Comparison of ENCODE assay signal across 1 cellular context in genomic region chr6:15431762-15432495, GRCh38.
TF ChIP-seq lines count a peak whose summit lies in the region.

No MANE protein-coding gene starts in this region.

TF ChIP-seq in HepG2, 621 proteins besides CTCF, POLR2A, EP300 and RAD21 (continued from another document and continues in another):
- TF ChIP-seq ZBTB4 (CRISPR knock-in tag; IDR thresholded peaks at IDR 0.05; ENCODE audit: borderline replicate concordance) = no peak
- peak; percentile 16; the same call in 1 of the 2 replicates for TF ChIP-seq PATZ1 (CRISPR knock-in tag; IDR thresholded peaks at IDR 0.05)
- TF ChIP-seq SIN3B (IDR thresholded peaks at IDR 0.05; ENCODE audit: low read length) = no peak
- TF ChIP-seq ZNF652 (CRISPR knock-in tag; IDR thresholded peaks at IDR 0.05; ENCODE audit: borderline replicate concordance, low read depth) = no peak
- no peak for TF ChIP-seq RNF219 (CRISPR knock-in tag; IDR thresholded peaks at IDR 0.05)
- no peak for TF ChIP-seq JARID2 (CRISPR knock-in tag; IDR thresholded peaks at IDR 0.05; ENCODE audit: insufficient replicate concordance)
- no peak for TF ChIP-seq ZXDC (CRISPR knock-in tag; IDR thresholded peaks at IDR 0.05)
- no peak for TF ChIP-seq XBP1 (CRISPR knock-in tag; IDR thresholded peaks at IDR 0.05)
- no peak for TF ChIP-seq ZBTB44 (CRISPR knock-in tag; IDR thresholded peaks at IDR 0.05)
- TF ChIP-seq FOXP1 (IDR thresholded peaks at IDR 0.05) = peak; percentile 41; the same call in 1 of the 2 replicates
- peak; percentile 31; the same call in 1 of the 2 replicates for TF ChIP-seq FOXP1 (CRISPR knock-in tag; IDR thresholded peaks at IDR 0.05)
- no peak for TF ChIP-seq ZNF30 (CRISPR knock-in tag; IDR thresholded peaks at IDR 0.05)
- TF ChIP-seq ZNF792 (CRISPR knock-in tag; IDR thresholded peaks at IDR 0.05) = 0 out of 2 replicates have a peak, but pooled peaks have one; percentile 66
- no peak for TF ChIP-seq RORA (CRISPR knock-in tag; IDR thresholded peaks at IDR 0.05)
- no peak for TF ChIP-seq ZGPAT (CRISPR knock-in tag; IDR thresholded peaks at IDR 0.05)
- TF ChIP-seq PRDM15 (CRISPR knock-in tag; IDR thresholded peaks at IDR 0.05) = no peak
- TF ChIP-seq HDAC2 (CRISPR knock-in tag; IDR thresholded peaks at IDR 0.05) = peak; percentile 46; the same call in 1 of the 2 replicates
- no peak for TF ChIP-seq ZNF24 (IDR thresholded peaks at IDR 0.05)
- no peak for TF ChIP-seq ZNF839 (CRISPR knock-in tag; IDR thresholded peaks at IDR 0.05; ENCODE audit: borderline replicate concordance)
- no peak for TF ChIP-seq NFKB2 (CRISPR knock-in tag; IDR thresholded peaks at IDR 0.05; ENCODE audit: borderline replicate concordance)
- no peak for TF ChIP-seq ZBTB20 (CRISPR knock-in tag; IDR thresholded peaks at IDR 0.05; ENCODE audit: borderline replicate concordance, low read depth)
- no peak for TF ChIP-seq TAF15 (IDR thresholded peaks at IDR 0.05; ENCODE audit: low read depth, low read length, poor library complexity, severe bottlenecking)
- no peak for TF ChIP-seq ZNF232 (CRISPR knock-in tag; IDR thresholded peaks at IDR 0.05; ENCODE audit: borderline replicate concordance)
- TF ChIP-seq ZNF282 (IDR thresholded peaks at IDR 0.05; ENCODE audit: partially characterized antibody) = no peak
- peak; percentile 28; the same call in 1 of the 2 replicates for TF ChIP-seq THAP11 (CRISPR knock-in tag; IDR thresholded peaks at IDR 0.05)
- no peak for TF ChIP-seq MAZ (IDR thresholded peaks at IDR 0.05; ENCODE audit: borderline replicate concordance, low read depth, low read length)
- no peak for TF ChIP-seq MAZ (CRISPR knock-in tag; IDR thresholded peaks at IDR 0.05; ENCODE audit: low read depth)
- no peak for TF ChIP-seq CREB1 (IDR thresholded peaks at IDR 0.05)
- TF ChIP-seq CREB1 (CRISPR knock-in tag; IDR thresholded peaks at IDR 0.05) = no peak
- TF ChIP-seq THRA (CRISPR knock-in tag; IDR thresholded peaks at IDR 0.05; ENCODE audit: borderline replicate concordance) = peak; percentile 49; the same call in 1 of the 2 replicates
- 0 out of 2 replicates have a peak, but pooled peaks have one; percentile 45 for TF ChIP-seq BCL6 (CRISPR knock-in tag; IDR thresholded peaks at IDR 0.05)
- no peak for TF ChIP-seq ZNF567 (CRISPR knock-in tag; IDR thresholded peaks at IDR 0.05; ENCODE audit: borderline replicate concordance)
